In genomic region chr1:179175011-179175934, GRCh38 we compare ENCODE assay signal across 9 cellular contexts. TPM values are rescaled to one million over a fixed set of nuclear protein-coding genes. Genes with fewer than 3 reads are reported as not detected.
A peak's percentile ranks its signal among the peaks of the same experiment; 100 is the strongest.
DNase-seq lines count a peak whose midpoint lies in the region; ATAC-seq, FAIRE-seq and TF ChIP-seq lines count a peak whose summit lies in the region.
"Had no signal": no experiment of that assay in that cellular context is flagged by ENCODE, and none has a peak within 500 bp of the region (broad histone marks: within the 10 kb centered on the region; RNA-seq: fewer than 3 reads in every experiment).

No MANE protein-coding gene starts in this region.

- H3K27me3 ChIP-seq in bronchial epithelial cell (ENCODE audit: control insufficient read depth, insufficient read depth, low read length), result no peaks in the 10 kb centered on the region
- no peaks in the 10 kb centered on the region for H3K27me3 ChIP-seq in lower lobe of right lung (ENCODE audit: low read depth)

- FAIRE-seq in bronchial epithelial cell (lab: Jason Lieb, UNC), result no peak
- FAIRE-seq: colon had no signal

- H3K27ac ChIP-seq in lower lobe of right lung, result peak overlapping the region; percentile 6

- no peaks in the 10 kb centered on the region for H3K9me3 ChIP-seq in lower lobe of right lung

- peak overlapping the region; percentile 55 for H3K27ac Mint-ChIP-seq in activated naive CD4-positive, alpha-beta T cell treated with anti-CD3 and anti-CD28 coated beads, Interleukin-2, amount 50 U/mL, for 24 hours
- H3K27ac Mint-ChIP-seq in activated naive CD4-positive, alpha-beta T cell treated with anti-CD3 and anti-CD28 coated beads, Interleukin-2, amount 10 ng/mL, durations not matched to agents 7 days and 5 days, result no peak overlapping the region
- H3K27ac Mint-ChIP-seq in stimulated activated naive B cell treated with anti-CD40 and anti-IgM and Interleukin-4, amounts not matched to agents 10 μg/mL and 1 μg/mL and 100 μg/mL, for 72 hours, result no peak overlapping the region

- intact Hi-C loops in lower lobe of right lung (cut with DNase I), result no loop called here

- no peaks in the 10 kb centered on the region for H3K27me3 Mint-ChIP-seq in activated naive CD4-positive, alpha-beta T cell treated with anti-CD3 and anti-CD28 coated beads, Interleukin-2, amount 50 U/mL, for 24 hours
- H3K27me3 Mint-ChIP-seq in activated naive CD4-positive, alpha-beta T cell treated with anti-CD3 and anti-CD28 coated beads, Interleukin-2, amount 10 ng/mL, durations not matched to agents 7 days and 5 days, result no peaks in the 10 kb centered on the region
- H3K27me3 Mint-ChIP-seq in stimulated activated naive B cell treated with anti-CD40 and anti-IgM and Interleukin-4, amounts not matched to agents 10 μg/mL and 1 μg/mL and 100 μg/mL, for 72 hours, result no peaks in the 10 kb centered on the region

- H3K4me1 Mint-ChIP-seq in activated naive CD4-positive, alpha-beta T cell treated with anti-CD3 and anti-CD28 coated beads, Interleukin-2, amount 50 U/mL, for 24 hours, result peaks cover 6% of the 10 kb centered on the region
- no peaks in the 10 kb centered on the region for H3K4me1 Mint-ChIP-seq in activated naive CD4-positive, alpha-beta T cell treated with anti-CD3 and anti-CD28 coated beads, Interleukin-2, amount 10 ng/mL, durations not matched to agents 7 days and 5 days
- H3K4me1 Mint-ChIP-seq in stimulated activated naive B cell treated with anti-CD40 and anti-IgM and Interleukin-4, amounts not matched to agents 10 μg/mL and 1 μg/mL and 100 μg/mL, for 72 hours, result peaks cover 1 to 4% of the 10 kb centered on the region in 2 donors

- H3K36me3 ChIP-seq in bronchial epithelial cell (ENCODE audit: control insufficient read depth, insufficient read depth, low read length) (no peaks in the 10 kb centered on the region), lower lobe of right lung (no peaks in the 10 kb centered on the region)

- H3K4me3 ChIP-seq in bronchial epithelial cell (ENCODE audit: low read depth, low read length), result no peak overlapping the region
- H3K4me3 ChIP-seq in lower lobe of right lung, result no peak overlapping the region

- DNase-seq in activated naive CD4-positive, alpha-beta T cell treated with anti-CD3 and anti-CD28 coated beads, Interleukin-2, amount 10 ng/mL, durations not matched to agents 7 days and 5 days, result no peak
- DNase-seq in bronchial epithelial cell (ENCODE audit: low read depth) (peak; percentile 63), lower lobe of right lung (no peak), NCI-H2107 treated with DMSO at 0.1 percent for 48 hours (lab: John Stamatoyannopoulos, UW; ENCODE audit: unreplicated experiment) (no peak)
- no peak for DNase-seq in stimulated activated naive B cell treated with anti-CD40 and anti-IgM and Interleukin-4, amounts not matched to agents 10 μg/mL and 1 μg/mL and 100 μg/mL, for 72 hours
- no peak for DNase-seq in activated naive CD4-positive, alpha-beta T cell (lab: John Stamatoyannopoulos, UW)

- CTCF ChIA-PET in activated naive CD4-positive, alpha-beta T cell treated with anti-CD3 and anti-CD28 coated beads, Interleukin-2, amount 10 ng/mL, durations not matched to agents 7 days and 5 days (lab: Charles Lee), result no interaction called here

- H3K36me3 Mint-ChIP-seq in activated naive CD4-positive, alpha-beta T cell treated with anti-CD3 and anti-CD28 coated beads, Interleukin-2, amount 50 U/mL, for 24 hours, result no peaks in the 10 kb centered on the region
- H3K36me3 Mint-ChIP-seq in activated naive CD4-positive, alpha-beta T cell treated with anti-CD3 and anti-CD28 coated beads, Interleukin-2, amount 10 ng/mL, durations not matched to agents 7 days and 5 days, result no peaks in the 10 kb centered on the region
- H3K36me3 Mint-ChIP-seq in stimulated activated naive B cell treated with anti-CD40 and anti-IgM and Interleukin-4, amounts not matched to agents 10 μg/mL and 1 μg/mL and 100 μg/mL, for 72 hours, result no peaks in the 10 kb centered on the region

- H3K4me1 ChIP-seq in lower lobe of right lung, result peaks cover 27% of the 10 kb centered on the region

- ATAC-seq in lower lobe of right lung (peak; percentile 77 to 86), HG02885 (IDR thresholded peaks at IDR 0.05; ENCODE audit: poor library complexity, unreplicated experiment) (no peak)
- no peak for ATAC-seq in stimulated activated naive B cell treated with anti-CD40 and anti-IgM and Interleukin-4, amounts not matched to agents 10 μg/mL and 1 μg/mL and 100 μg/mL, for 72 hours (replicated peaks)

- no peak overlapping the region for H3K4me3 Mint-ChIP-seq in activated naive CD4-positive, alpha-beta T cell treated with anti-CD3 and anti-CD28 coated beads, Interleukin-2, amount 50 U/mL, for 24 hours
- H3K4me3 Mint-ChIP-seq in activated naive CD4-positive, alpha-beta T cell treated with anti-CD3 and anti-CD28 coated beads, Interleukin-2, amount 10 ng/mL, durations not matched to agents 7 days and 5 days, result no peak overlapping the region
- no peak overlapping the region for H3K4me3 Mint-ChIP-seq in stimulated activated naive B cell treated with anti-CD40 and anti-IgM and Interleukin-4, amounts not matched to agents 10 μg/mL and 1 μg/mL and 100 μg/mL, for 72 hours

- TF ChIP-seq CTCF in bronchial epithelial cell (IDR thresholded peaks at IDR 0.05; ENCODE audit: insufficient read depth, low read length, severe bottlenecking) (no peak), lower lobe of right lung (IDR thresholded peaks at IDR 0.05) (no peak)

- H3K9me3 Mint-ChIP-seq in activated naive CD4-positive, alpha-beta T cell treated with anti-CD3 and anti-CD28 coated beads, Interleukin-2, amount 50 U/mL, for 24 hours, result no peaks in the 10 kb centered on the region
- H3K9me3 Mint-ChIP-seq in activated naive CD4-positive, alpha-beta T cell treated with anti-CD3 and anti-CD28 coated beads, Interleukin-2, amount 10 ng/mL, durations not matched to agents 7 days and 5 days, result no peaks in the 10 kb centered on the region
- no peaks in the 10 kb centered on the region for H3K9me3 Mint-ChIP-seq in stimulated activated naive B cell treated with anti-CD40 and anti-IgM and Interleukin-4, amounts not matched to agents 10 μg/mL and 1 μg/mL and 100 μg/mL, for 72 hours

RNA-seq across cellular contexts. Expression of gene ABL2, which starts 54.2 kb away (rescaled TPM):
- total RNA-seq in bronchial epithelial cell (21.8 and 35.8 TPM in 2 replicates), lower lobe of right lung (27.0 TPM)

Comparison
In these comparisons a context has a peak if more than half of its experiments do, and no peak if none do; other contexts are left out.
1. ATAC-seq: peak in lower lobe of right lung (2 of 2); none in HG02885 (single experiment) and stimulated activated naive B cell treated with anti-CD40 and anti-IgM and Interleukin-4, amounts not matched to agents 10 μg/mL and 1 μg/mL and 100 μg/mL, for 72 hours (0 of 2).